10 cellular contexts compared by ENCODE assay signal in the genomic region with DNA sequence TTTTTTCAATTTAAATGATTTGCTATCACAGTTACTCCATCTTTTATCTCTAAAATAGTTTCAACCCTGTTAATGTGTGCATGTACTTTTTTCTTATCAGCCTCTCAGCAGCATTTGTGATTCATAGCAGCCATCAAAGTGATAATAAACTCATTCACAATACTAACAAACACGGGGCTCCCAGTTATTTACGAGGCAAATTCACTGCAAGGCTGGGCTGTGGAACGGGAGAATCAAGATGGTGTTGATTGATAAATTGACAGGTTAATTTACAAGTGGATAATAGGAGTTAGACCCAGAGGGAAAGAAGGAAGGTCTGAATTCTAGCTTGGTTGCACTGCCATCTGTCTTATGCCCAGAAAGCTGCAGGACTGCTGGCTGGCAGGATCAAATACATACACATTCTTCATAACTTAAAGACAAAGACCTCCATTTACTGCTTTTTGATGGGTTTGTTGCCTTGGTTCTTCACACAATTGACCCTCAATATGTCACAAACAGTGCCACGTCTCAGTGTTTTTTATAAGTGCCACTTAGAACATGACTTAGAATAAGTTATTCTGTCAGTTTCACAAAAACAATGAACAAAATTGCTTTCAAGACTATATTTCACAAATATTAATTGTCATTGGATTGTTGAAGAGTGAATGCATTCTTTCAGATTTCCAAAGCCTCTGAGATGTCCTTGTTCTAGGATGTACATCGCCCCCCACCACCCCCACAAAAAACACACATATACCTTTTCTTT.
A peak's percentile ranks its signal among the peaks of the same experiment; 100 is the strongest.
DNase-seq lines count a peak whose midpoint lies in the region; ATAC-seq, FAIRE-seq and TF ChIP-seq lines count a peak whose summit lies in the region.
"Had no signal": no experiment of that assay in that cellular context is flagged by ENCODE, and none has a peak within 500 bp of the region (broad histone marks: within the 10 kb centered on the region; RNA-seq: fewer than 3 reads in every experiment).

No MANE protein-coding gene starts in this region.

- CTCF ChIA-PET in activated CD4-positive, alpha-beta T cell treated with anti-CD3 and anti-CD28 coated beads for 36 hours (lab: Charles Lee): no interaction called here

- H3K36me3 Mint-ChIP-seq in activated CD4-positive, alpha-beta T cell treated with anti-CD3 and anti-CD28 coated beads for 36 hours (ENCODE audit: low read depth): no peaks in the 10 kb centered on the region

- POLR2A ChIA-PET in activated CD4-positive, alpha-beta T cell treated with anti-CD3 and anti-CD28 coated beads for 36 hours (lab: Charles Lee): no interaction called here

- ATAC-seq in activated CD4-positive, alpha-beta T cell treated with anti-CD3 and anti-CD28 coated beads for 36 hours: no peak

- intact Hi-C loops in activated CD4-positive, alpha-beta T cell treated with anti-CD3 and anti-CD28 coated beads for 36 hours (cut with DNase I, micrococcal nuclease): loop anchor here in 1 of 2 experiments (10.0 kb wide), 1 partner anchor 539 kb away; no protein-coding TSS in a partner anchor
- intact Hi-C loops in prostate gland (cut with DNase I): loop anchor here (5.0 kb wide), 1 partner anchor 536 kb away; no protein-coding TSS in a partner anchor

- DNase-seq in activated CD4-positive, alpha-beta T cell treated with anti-CD3 and anti-CD28 coated beads for 36 hours: peak; percentile 5
- no peak for DNase-seq in activated CD4-positive, alpha-beta T cell treated with anti-CD3 and anti-CD28 coated beads, Interleukin-2, amount 50 U/mL, for 48 hours
- peak; percentile 60 for DNase-seq in NCI-H748 (lab: John Stamatoyannopoulos, UW; ENCODE audit: unreplicated experiment)
- DNase-seq in prostate gland (ENCODE audit: low spot score): peak; percentile 5
- no peak for DNase-seq in stimulated activated CD4-positive, alpha-beta T cell treated with anti-CD3 and anti-CD28 coated beads, Interleukin-2, amount 100 ng/mL, for 24 hours
- no peak for DNase-seq in activated CD4-positive, CD25-positive, alpha-beta regulatory T cell (lab: John Stamatoyannopoulos, UW)
- DNase-seq in activated CD4-positive, alpha-beta T cell treated with anti-CD3 and anti-CD28 coated beads, Interleukin-2, amount 50 U/mL, for 1 hour: no peak
- DNase-seq: activated B cell treated with CpG ODN at 0.5 μM for 24 hours had no signal

- peak; percentile 68 for FAIRE-seq in endometrium (lab: Jason Lieb, UNC)

- H3K27me3 Mint-ChIP-seq in activated CD4-positive, alpha-beta T cell treated with anti-CD3 and anti-CD28 coated beads for 36 hours: no peaks in the 10 kb centered on the region
- H3K27me3 Mint-ChIP-seq: activated B cell treated with CpG ODN at 0.5 μM for 24 hours had no signal

- no peak overlapping the region for H3K4me3 ChIP-seq in prostate gland

- WGBS in prostate gland: 24% methylated on average over 5 of the region's 5 CpGs

- peaks cover 14% of the 10 kb centered on the region for H3K4me1 Mint-ChIP-seq in activated CD4-positive, alpha-beta T cell treated with anti-CD3 and anti-CD28 coated beads for 36 hours

- no peaks in the 10 kb centered on the region for H3K27me3 ChIP-seq in prostate gland (replicated peaks; ENCODE audit: insufficient read depth)

- TF ChIP-seq POLR2A in prostate gland (IDR thresholded peaks at IDR 0.05): no peak

- peak in 3 of 4 experiments; percentile 37 to 49 (median 47) for TF ChIP-seq CTCF in prostate gland (IDR thresholded peaks at IDR 0.05)

- H3K9me3 Mint-ChIP-seq in activated CD4-positive, alpha-beta T cell treated with anti-CD3 and anti-CD28 coated beads for 36 hours (ENCODE audit: low read depth): no peaks in the 10 kb centered on the region
- H3K9me3 Mint-ChIP-seq: activated B cell treated with CpG ODN at 0.5 μM for 24 hours had no signal

- no peaks in the 10 kb centered on the region for H3K9me3 ChIP-seq in prostate gland
- H3K9me3 ChIP-seq: neutrophil had no signal

- H3K4me3 Mint-ChIP-seq in activated CD4-positive, alpha-beta T cell treated with anti-CD3 and anti-CD28 coated beads for 36 hours: no peak overlapping the region
- H3K4me3 Mint-ChIP-seq: activated B cell treated with CpG ODN at 0.5 μM for 24 hours had no signal

- no peak overlapping the region for H3K27ac ChIP-seq in prostate gland
- H3K27ac ChIP-seq: neutrophil had no signal

- no peaks in the 10 kb centered on the region for H3K4me1 ChIP-seq in prostate gland (replicated peaks)

- no peak overlapping the region for H3K27ac Mint-ChIP-seq in activated CD4-positive, alpha-beta T cell treated with anti-CD3 and anti-CD28 coated beads for 36 hours
- H3K27ac Mint-ChIP-seq: activated B cell treated with CpG ODN at 0.5 μM for 24 hours had no signal

- no peaks in the 10 kb centered on the region for H3K36me3 ChIP-seq in prostate gland
- H3K36me3 ChIP-seq: neutrophil had no signal

Comparison
In these comparisons a context has a peak if more than half of its experiments do, and no peak if none do; other contexts are left out.
1. DNase-seq: peak in activated CD4-positive, alpha-beta T cell treated with anti-CD3 and anti-CD28 coated beads for 36 hours (single experiment), NCI-H748 (single experiment) and prostate gland (single experiment); none in activated CD4-positive, alpha-beta T cell treated with anti-CD3 and anti-CD28 coated beads, Interleukin-2, amount 50 U/mL, for 48 hours (0 of 2), stimulated activated CD4-positive, alpha-beta T cell treated with anti-CD3 and anti-CD28 coated beads, Interleukin-2, amount 100 ng/mL, for 24 hours (0 of 2), activated CD4-positive, CD25-positive, alpha-beta regulatory T cell (0 of 4) and activated CD4-positive, alpha-beta T cell treated with anti-CD3 and anti-CD28 coated beads, Interleukin-2, amount 50 U/mL, for 1 hour (single experiment).